Comparison of ENCODE assay signal across 1 cellular context in the genomic region with DNA sequence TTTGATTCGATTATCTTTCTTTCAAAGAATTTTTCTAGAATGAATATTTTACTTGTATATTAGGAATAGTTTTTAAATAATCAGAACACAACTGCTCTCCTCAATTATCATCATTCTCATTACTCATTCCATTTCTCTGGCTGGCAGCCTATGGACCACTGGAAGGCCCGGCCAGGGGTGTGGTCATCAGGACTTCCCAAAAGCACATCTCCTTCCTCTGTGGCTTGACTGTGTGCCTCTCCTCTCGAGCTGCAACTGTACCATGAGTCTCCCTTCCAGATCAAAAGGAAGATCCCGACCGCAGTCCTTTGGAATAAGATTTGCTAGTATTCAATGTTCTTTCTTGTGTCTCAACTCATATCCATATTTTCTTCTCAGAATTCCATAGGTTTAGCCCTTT.
TF ChIP-seq lines count a peak whose summit lies in the region.

No MANE protein-coding gene starts in this region.

TF ChIP-seq in SK-N-SH, 30 proteins besides CTCF, POLR2A, EP300 and RAD21:
- TF ChIP-seq GATA2 (CRISPR knock-in tag; IDR thresholded peaks at IDR 0.05) (no peak), CHD2 (IDR thresholded peaks at IDR 0.05; ENCODE audit: low read length, partially characterized antibody) (no peak), FOSL2 (IDR thresholded peaks at IDR 0.05; ENCODE audit: borderline replicate concordance, low read depth) (no peak), GABPA (IDR thresholded peaks at IDR 0.05; ENCODE audit: low read depth) (no peak), YY1 (IDR thresholded peaks at IDR 0.05; ENCODE audit: low read depth) (no peak)
- TF ChIP-seq, protein P1, sequence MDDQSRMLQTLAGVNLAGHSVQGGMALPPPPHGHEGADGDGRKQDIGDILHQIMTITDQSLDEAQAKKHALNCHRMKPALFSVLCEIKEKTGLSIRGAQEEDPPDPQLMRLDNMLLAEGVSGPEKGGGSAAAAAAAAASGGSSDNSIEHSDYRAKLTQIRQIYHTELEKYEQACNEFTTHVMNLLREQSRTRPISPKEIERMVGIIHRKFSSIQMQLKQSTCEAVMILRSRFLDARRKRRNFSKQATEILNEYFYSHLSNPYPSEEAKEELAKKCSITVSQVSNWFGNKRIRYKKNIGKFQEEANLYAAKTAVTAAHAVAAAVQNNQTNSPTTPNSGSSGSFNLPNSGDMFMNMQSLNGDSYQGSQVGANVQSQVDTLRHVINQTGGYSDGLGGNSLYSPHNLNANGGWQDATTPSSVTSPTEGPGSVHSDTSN (IDR thresholded peaks at IDR 0.05), result peak; percentile 9; the same call in 1 of the 2 replicates
